Comparison of ENCODE assay signal across 1 cellular context in genomic region chr17:77086433-77087010, GRCh38.
TF ChIP-seq lines count a peak whose summit lies in the region.

No MANE protein-coding gene starts in this region.

TF ChIP-seq in K562, 482 proteins besides CTCF, POLR2A, EP300 and RAD21 (continued from another document):
- TF ChIP-seq PBX2 (CRISPR knock-in tag; IDR thresholded peaks at IDR 0.05; ENCODE audit: low read depth) (no peak), PBX2 (tag; conservative IDR thresholded peaks at IDR 0.05; ENCODE audit: low read depth) (no peak)
